Comparison of ENCODE assay signal across 16 cellular contexts in genomic region chr11:78230161-78230877, GRCh38. TPM values are rescaled to one million over a fixed set of nuclear protein-coding genes. Genes with fewer than 3 reads are reported as not detected.
A peak's percentile ranks its signal among the peaks of the same experiment; 100 is the strongest.
DNase-seq lines count a peak whose midpoint lies in the region; ATAC-seq and TF ChIP-seq lines count a peak whose summit lies in the region.
"Had no signal": no experiment of that assay in that cellular context is flagged by ENCODE, and none has a peak within 500 bp of the region (broad histone marks: within the 10 kb centered on the region; RNA-seq: fewer than 3 reads in every experiment).

No MANE protein-coding gene starts in this region.

- intact Hi-C loops in activated CD4-positive, alpha-beta T cell treated with anti-CD3 and anti-CD28 coated beads, Interleukin-2, amount 10 ng/mL, durations not matched to agents 24 days and 14 days (cut with micrococcal nuclease): no loop called here
- intact Hi-C loops in left cardiac atrium (cut with DNase I): loop anchor here in 1 of 2 donors (5.0 kb wide), 1 partner anchor 187 kb away; the partner anchor contains the start of gene GAB2

- H3K4me1 Mint-ChIP-seq in activated CD4-positive, alpha-beta T cell treated with anti-CD3 and anti-CD28 coated beads, Interleukin-2, amount 10 ng/mL, durations not matched to agents 24 days and 14 days: peaks cover 51% of the 10 kb centered on the region
- H3K4me1 Mint-ChIP-seq: activated T-helper 17 cell treated with anti-CD3 and anti-CD28 coated beads, Interleukin-2, amount 50 U/mL, for 72 hours had no signal

- H4K20me1 ChIP-seq in GM23248 (ENCODE audit: insufficient read depth): no peaks in the 10 kb centered on the region

- DNase-seq in activated CD4-positive, alpha-beta T cell treated with anti-CD3 and anti-CD28 coated beads, Interleukin-2, amount 10 ng/mL, durations not matched to agents 24 days and 14 days: no peak
- no peak for DNase-seq in activated CD4-positive, alpha-beta T cell treated with anti-CD3 and anti-CD28 coated beads, Interleukin-2, amount 50 U/mL, for 1 hour
- DNase-seq in NCI-H82 treated with DMSO at 0.1 percent for 48 hours (lab: John Stamatoyannopoulos, UW; ENCODE audit: unreplicated experiment): peak; percentile 12
- DNase-seq in left cardiac atrium: no peak
- no peak for DNase-seq in thoracic aorta (ENCODE audit: low spot score)
- no peak for DNase-seq in NOMO-1 treated with DMSO at 0.1 percent for 48 hours (lab: John Stamatoyannopoulos, UW; ENCODE audit: unreplicated experiment)
- no peak for DNase-seq in cerebellar nuclear complex (lab: John Stamatoyannopoulos, UW)
- DNase-seq in GM23248: no peak
- DNase-seq: activated CD4-positive, alpha-beta T cell treated with anti-CD3 and anti-CD28 coated beads for 1 hour; DMS79 treated with DMSO at 0.1 percent for 48 hours; endodermal cell; NCI-H1436; SW 1271 had no signal

- peak overlapping the region; percentile 48 for H3K27ac Mint-ChIP-seq in activated CD4-positive, alpha-beta T cell treated with anti-CD3 and anti-CD28 coated beads, Interleukin-2, amount 10 ng/mL, durations not matched to agents 24 days and 14 days
- H3K27ac Mint-ChIP-seq: activated T-helper 17 cell treated with anti-CD3 and anti-CD28 coated beads, Interleukin-2, amount 50 U/mL, for 72 hours; endodermal cell had no signal

- H3K4me3 ChIP-seq in thoracic aorta (no peak overlapping the region), GM23248 (no peak overlapping the region)
- H3K4me3 ChIP-seq: prostate gland, upper lobe of left lung had no signal

- no peaks in the 10 kb centered on the region for H3K9me3 ChIP-seq in thoracic aorta
- H3K9me3 ChIP-seq in GM23248 (ENCODE audit: low read depth): no peaks in the 10 kb centered on the region
- H3K9me3 ChIP-seq: prostate gland, upper lobe of left lung had no signal

- H2AFZ ChIP-seq in GM23248: no peak overlapping the region

- peaks cover 3% of the 10 kb centered on the region for H3K9me3 Mint-ChIP-seq in activated CD4-positive, alpha-beta T cell treated with anti-CD3 and anti-CD28 coated beads, Interleukin-2, amount 10 ng/mL, durations not matched to agents 24 days and 14 days
- H3K9me3 Mint-ChIP-seq: activated T-helper 17 cell treated with anti-CD3 and anti-CD28 coated beads, Interleukin-2, amount 50 U/mL, for 72 hours; endodermal cell had no signal

- H3K9me2 ChIP-seq in GM23248 (ENCODE audit: insufficient read depth): no peaks in the 10 kb centered on the region

- H3K9ac ChIP-seq in GM23248: no peak overlapping the region

- peaks cover 28% of the 10 kb centered on the region for H3K36me3 Mint-ChIP-seq in activated CD4-positive, alpha-beta T cell treated with anti-CD3 and anti-CD28 coated beads, Interleukin-2, amount 10 ng/mL, durations not matched to agents 24 days and 14 days (ENCODE audit: low read depth)

- H3K27ac ChIP-seq in thoracic aorta: peak overlapping the region; percentile 35 to 38
- H3K27ac ChIP-seq in GM23248: no peak overlapping the region
- H3K27ac ChIP-seq: prostate gland, upper lobe of left lung had no signal

- ATAC-seq in left cardiac atrium (peak; percentile 64 to 67), thoracic aorta (ENCODE audit: insufficient number of reproducible peaks, low FRiP score, low read depth) (no peak)
- ATAC-seq: activated T-helper 17 cell treated with anti-CD3 and anti-CD28 coated beads, Interleukin-2, amount 50 U/mL, for 72 hours had no signal

- no peak overlapping the region for H3K4me2 ChIP-seq in GM23248 (ENCODE audit: unreplicated experiment)

- H3K4me1 ChIP-seq in thoracic aorta (ENCODE audit: control insufficient read depth in 1 of 2, low read depth in 2 of 2): peaks cover 10 to 44% of the 10 kb centered on the region in 2 donors
- peaks cover 14% of the 10 kb centered on the region for H3K4me1 ChIP-seq in GM23248 (ENCODE audit: insufficient read depth)
- H3K4me1 ChIP-seq: prostate gland had no signal

- WGBS in GM23248 (ENCODE audit: low coverage in 1 of 2, low lambda C conversion rate in 2 of 2, missing lambda C conversion rate in 2 of 2), 2 experiments: 87 to 90% methylated on average over 7 of the region's 7 CpGs

- H3K36me3 ChIP-seq in thoracic aorta (peaks cover 6% of the 10 kb centered on the region), GM23248 (ENCODE audit: low read depth) (no peaks in the 10 kb centered on the region)
- H3K36me3 ChIP-seq: prostate gland had no signal

- no peaks in the 10 kb centered on the region for H3K79me2 ChIP-seq in GM23248 (ENCODE audit: insufficient read depth)

- no peak overlapping the region for H3K4me3 Mint-ChIP-seq in activated CD4-positive, alpha-beta T cell treated with anti-CD3 and anti-CD28 coated beads, Interleukin-2, amount 10 ng/mL, durations not matched to agents 24 days and 14 days
- H3K4me3 Mint-ChIP-seq: activated T-helper 17 cell treated with anti-CD3 and anti-CD28 coated beads, Interleukin-2, amount 50 U/mL, for 72 hours; endodermal cell had no signal

- H3K27me3 Mint-ChIP-seq in activated CD4-positive, alpha-beta T cell treated with anti-CD3 and anti-CD28 coated beads, Interleukin-2, amount 10 ng/mL, durations not matched to agents 24 days and 14 days: no peaks in the 10 kb centered on the region
- H3K27me3 Mint-ChIP-seq: activated T-helper 17 cell treated with anti-CD3 and anti-CD28 coated beads, Interleukin-2, amount 50 U/mL, for 72 hours had no signal

- peaks cover 14% of the 10 kb centered on the region for H3F3A ChIP-seq in GM23248 (ENCODE audit: insufficient read depth)

- in situ Hi-C loops in GM23248 (cut with MboI): no loop called here

- H3K27me3 ChIP-seq in thoracic aorta (replicated peaks; ENCODE audit: insufficient read depth) (no peaks in the 10 kb centered on the region), GM23248 (replicated peaks; ENCODE audit: insufficient read depth) (no peaks in the 10 kb centered on the region)
- H3K27me3 ChIP-seq: upper lobe of left lung had no signal

- no peak for TF ChIP-seq CTCF in thoracic aorta (IDR thresholded peaks at IDR 0.05)

RNA-seq across cellular contexts. Expression of gene USP35, which starts 41.6 kb away (rescaled TPM):
- 10.4 and 13.1 TPM in 2 replicates for total RNA-seq in activated CD4-positive, alpha-beta T cell treated with anti-CD3 and anti-CD28 coated beads, Interleukin-2, amount 10 ng/mL, durations not matched to agents 24 days and 14 days
- total RNA-seq in left cardiac atrium (10 to 100 TPM in 1 of 2 donors, 1 to 10 TPM in 1; 6.5 to 10.6 TPM), thoracic aorta (10 to 100 TPM; 38.8 to 44.1 TPM)
- 7.0 and 8.9 TPM in 2 replicates for total RNA-seq in GM23248 (2014; rRNA removed; shearing (Covaris generic))
- polyA plus RNA-seq in GM23248 (2016; fragmentation: Nextera tagmentation; extraction: Ambion mirVana): 2.2 and 2.7 TPM in 2 replicates

RNA-seq across cellular contexts. Expression of gene KCTD21, which starts 41.9 kb away (rescaled TPM):
- 11.7 and 12.0 TPM in 2 replicates for total RNA-seq in activated CD4-positive, alpha-beta T cell treated with anti-CD3 and anti-CD28 coated beads, Interleukin-2, amount 10 ng/mL, durations not matched to agents 24 days and 14 days
- total RNA-seq in left cardiac atrium (1 to 10 TPM; 6.4 to 6.8 TPM), thoracic aorta (10 to 100 TPM in 1 of 2 donors, 1 to 10 TPM in 1; 9.1 to 13.7 TPM)
- total RNA-seq in GM23248 (2014; rRNA removed; shearing (Covaris generic)): 7.5 and 13.1 TPM in 2 replicates
- 5.7 and 7.6 TPM in 2 replicates for polyA plus RNA-seq in GM23248 (2016; fragmentation: Nextera tagmentation; extraction: Ambion mirVana)
